17 cellular contexts compared by ENCODE assay signal in genomic region chr17:17679748-17680147, GRCh38.
"Had no signal": no experiment of that assay in that cellular context is flagged by ENCODE, and none has a peak within 500 bp of the region (broad histone marks: within the 10 kb centered on the region; RNA-seq: fewer than 3 reads in every experiment).

No MANE protein-coding gene starts in this region.

- DNase-seq: KBM-7, NCI-H1092, NCI-H1436 treated with DMSO at 0.1 percent for 48 hours, NCI-H1694, NCI-H187 treated with DMSO at 0.1 percent for 48 hours, NCI-H2029 treated with DMSO at 0.1 percent for 48 hours, NCI-H2107, NCI-H2171, NCI-H226, NCI-H446, NCI-H510A, NCI-H524 treated with DMSO at 0.1 percent for 48 hours, NCI-H69, NCI-H774, SHP77, SK-N-SH, SW 1271 had no signal

- H3K9me3 ChIP-seq: SK-N-SH had no signal
